ENCODE assay signal across 14 cellular contexts in genomic region chr4:168908093-168908492, GRCh38.
DNase-seq lines count a peak whose midpoint lies in the region; ATAC-seq, FAIRE-seq and TF ChIP-seq lines count a peak whose summit lies in the region.
"Had no signal": no experiment of that assay in that cellular context is flagged by ENCODE, and none has a peak within 500 bp of the region (broad histone marks: within the 10 kb centered on the region; RNA-seq: fewer than 3 reads in every experiment).

No MANE protein-coding gene starts in this region.

- H3K36me3 ChIP-seq in gastrocnemius medialis, result peaks cover 0 to 50% of the 10 kb centered on the region in 2 donors

- FAIRE-seq in HTR-8/SVneo (lab: Jason Lieb, UNC), result no peak
- FAIRE-seq: islet of Langerhans had no signal

- no peaks in the 10 kb centered on the region for H3K9me3 ChIP-seq in gastrocnemius medialis

- ATAC-seq in SK-N-SH treated with all-trans-retinoic acid at 6 μM for 48 hours (peak; percentile 79), gastrocnemius medialis (no peak), GM21423 (IDR thresholded peaks at IDR 0.05; ENCODE audit: unreplicated experiment) (no peak), HG03097 (IDR thresholded peaks at IDR 0.05; ENCODE audit: low FRiP score, unreplicated experiment) (no peak)

- intact Hi-C loops in gastrocnemius medialis (cut with DNase I; ENCODE audit: low total_unique reads), result no loop called here

- no peak for TF ChIP-seq POLR2A in gastrocnemius medialis (IDR thresholded peaks at IDR 0.05)

- DNase-seq in ELR (ENCODE audit: low read depth), result peak; percentile 70
- peak; percentile 62 for DNase-seq in fibroblast of pulmonary artery (ENCODE audit: low read depth)
- no peak for DNase-seq in gastrocnemius medialis
- no peak for DNase-seq in HTR-8/SVneo (ENCODE audit: insufficient read length, low spot score)
- DNase-seq in SHP77 (lab: John Stamatoyannopoulos, UW), result no peak
- DNase-seq: activated CD8-positive, alpha-beta memory T cell treated with anti-CD3 and anti-CD28 coated beads, Interleukin-2, amount 50 U/mL, for 48 hours; amygdala; NCI-H1105 treated with DMSO at 0.1 percent for 48 hours; NCI-H524 had no signal

- H3K27me3 ChIP-seq in gastrocnemius medialis, result no peaks in the 10 kb centered on the region

- H3K4me1 ChIP-seq in gastrocnemius medialis, result peaks cover 11 to 17% of the 10 kb centered on the region in 2 donors

- H3K4me3 ChIP-seq in fibroblast of pulmonary artery (replicated peaks; ENCODE audit: low read depth, low read length) (no peak overlapping the region), gastrocnemius medialis (no peak overlapping the region)

- in situ Hi-C loops in gastrocnemius medialis (cut with MboI; ENCODE audit: low sequenced_read_pairs in 4 of 4), result loop anchor here in 2 of 4 donors (25.0 kb wide), 1 partner anchor 321 kb away; no protein-coding TSS in a partner anchor

- peak overlapping the region; percentile 18 to 67 (median 54) for H3K27ac ChIP-seq in gastrocnemius medialis
- H3K27ac ChIP-seq: VCaP had no signal

- TF ChIP-seq CTCF in fibroblast of pulmonary artery (IDR thresholded peaks at IDR 0.05; ENCODE audit: low read length, missing control alignments) (no peak), gastrocnemius medialis (IDR thresholded peaks at IDR 0.05 in 4 of 5, conservative IDR thresholded peaks at IDR 0.05 in 1 of 5) (no peak)

TF ChIP-seq in SK-N-SH treated with all-trans-retinoic acid at 6 μM for 48 hours, 23 proteins besides CTCF, POLR2A, EP300 and RAD21:
- peak; percentile 68; the same call in 1 of the 2 replicates for TF ChIP-seq PATZ1 (CRISPR knock-in tag; IDR thresholded peaks at IDR 0.05; ENCODE audit: borderline replicate concordance)
- TF ChIP-seq ESRRG (CRISPR knock-in tag; IDR thresholded peaks at IDR 0.05), result no peak
- TF ChIP-seq ZC3H10 (CRISPR knock-in tag; IDR thresholded peaks at IDR 0.05), result 0 out of 2 replicates have a peak, but pooled peaks have one; percentile 57
- no peak; the same call in 1 of the 2 replicates for TF ChIP-seq TOX (CRISPR knock-in tag; IDR thresholded peaks at IDR 0.05; ENCODE audit: borderline replicate concordance)
- TF ChIP-seq ISL1 (CRISPR knock-in tag; IDR thresholded peaks at IDR 0.05), result peak; percentile 91
- no peak for TF ChIP-seq SNAI2 (CRISPR knock-in tag; IDR thresholded peaks at IDR 0.05)
- 0 out of 2 replicates have a peak, but pooled peaks have one; percentile 38 for TF ChIP-seq ZNF8 (CRISPR knock-in tag; IDR thresholded peaks at IDR 0.05)
- no peak for TF ChIP-seq OSR1 (CRISPR knock-in tag; IDR thresholded peaks at IDR 0.05)
- TF ChIP-seq ZFP3 (CRISPR knock-in tag; IDR thresholded peaks at IDR 0.05), result 0 out of 2 replicates have a peak, but pooled peaks have one; percentile 23

Comparison
In these comparisons a context has a peak if more than half of its experiments do, and no peak if none do; other contexts are left out.
1. DNase-seq: peak in ELR (single experiment) and fibroblast of pulmonary artery (single experiment); none in gastrocnemius medialis (0 of 2), HTR-8/SVneo (single experiment) and SHP77 (0 of 2).